ENCODE assay signal across 14 cellular contexts in genomic region chr15:50602028-50602427, GRCh38. TPM values are rescaled to one million over a fixed set of nuclear protein-coding genes. Genes with fewer than 3 reads are reported as not detected.
"Had no signal": no experiment of that assay in that cellular context is flagged by ENCODE, and none has a peak within 500 bp of the region (broad histone marks: within the 10 kb centered on the region; RNA-seq: fewer than 3 reads in every experiment).

No MANE protein-coding gene starts in this region.

RNA-seq across cellular contexts. Expression of gene USP50, which starts 55.6 kb away (rescaled TPM):
- total RNA-seq: activated naive CD4-positive, alpha-beta T cell treated with anti-CD3 and anti-CD28 coated beads for 36 hours; activated naive CD4-positive, alpha-beta T cell treated with anti-CD3 and anti-CD28 coated beads, Interleukin-2, amount 50 U/mL, for 72 hours; activated naive CD8-positive, alpha-beta T cell treated with anti-CD3 and anti-CD28 coated beads for 36 hours; activated T-cell treated with anti-CD3 and anti-CD28 coated beads, Interleukin-2, amount 50 U/mL, for 4 hours; activated T-cell treated with anti-CD3 and anti-CD28 coated beads, Interleukin-2, amount 50 U/mL, for 72 hours; activated T-helper 17 cell treated with anti-CD3 and anti-CD28 coated beads, Interleukin-2, amount 50 U/mL, for 72 hours; activated T-helper 2 cell treated with anti-CD3 and anti-CD28 coated beads, Interferon-gamma antibody, Interleukin-2, Interleukin-4, amounts not matched to agents 10 μg/mL and 5 μg/mL and 100 μg/mL, durations not matched to agents 14 hours and 24 hours and 36 hours; ascending aorta; body of pancreas; bronchial epithelial cell; cardiac muscle cell had no signal
- polyA plus RNA-seq: adipose tissue, adrenal gland, aorta, cardiac muscle cell had no signal
